Comparison of ENCODE assay signal across 17 cellular contexts in genomic region chr2:209305026-209305425, GRCh38.
DNase-seq lines count a peak whose midpoint lies in the region; ATAC-seq lines count a peak whose summit lies in the region.
"Had no signal": no experiment of that assay in that cellular context is flagged by ENCODE, and none has a peak within 500 bp of the region (broad histone marks: within the 10 kb centered on the region; RNA-seq: fewer than 3 reads in every experiment).

No MANE protein-coding gene starts in this region.

- DNase-seq in SK-N-MC (ENCODE audit: low read depth, low spot score) (peak; percentile 5), mucosa of gallbladder (ENCODE audit: low spot score) (no peak)
- DNase-seq: 8988T; AML-193; Caco-2; CD8-positive, alpha-beta memory T cell; DND-41; GF-D8; GM23248; IMR-90 had no signal

- H3K9me3 ChIP-seq in ES-I3 (ENCODE audit: control insufficient read depth, insufficient read depth, low read length) (no peaks in the 10 kb centered on the region), HUES6 (ENCODE audit: control insufficient read depth, insufficient read depth, low read depth, low read length) (no peaks in the 10 kb centered on the region), SK-N-MC (ENCODE audit: low read depth, low read length) (no peaks in the 10 kb centered on the region), iPS-20b (ENCODE audit: insufficient read depth, low read depth, low read length) (no peaks in the 10 kb centered on the region)
- H3K9me3 ChIP-seq: BLaER1, Caco-2, HAP-1 had no signal

- ATAC-seq in HG02938 (IDR thresholded peaks at IDR 0.05; ENCODE audit: unreplicated experiment) (no peak), GM18909 (IDR thresholded peaks at IDR 0.05; ENCODE audit: poor library complexity, unreplicated experiment) (no peak)

- peak overlapping the region; percentile 2; the same call in 1 of the 2 replicates for H3K9ac ChIP-seq in ES-I3 (ENCODE audit: low read depth, low read length)
- H3K9ac ChIP-seq in HUES6 (ENCODE audit: low read length): peak overlapping the region; percentile 46
- H3K9ac ChIP-seq in SK-N-MC (ENCODE audit: insufficient read length): no peak overlapping the region
- H3K9ac ChIP-seq in iPS-20b (ENCODE audit: low read depth, low read length): peak overlapping the region; percentile 36
- H3K9ac ChIP-seq: BLaER1, GM23248 had no signal

- H3K4me1 ChIP-seq in ES-I3 (ENCODE audit: insufficient read depth, low read length) (peaks cover 18% of the 10 kb centered on the region), HUES6 (ENCODE audit: control insufficient read depth, insufficient read depth, low read length) (peaks cover 26% of the 10 kb centered on the region), iPS-20b (ENCODE audit: insufficient read depth, low read length) (peaks cover 7% of the 10 kb centered on the region; the same call in 1 of the 2 replicates)
- H3K4me1 ChIP-seq: BLaER1, Caco-2, HAP-1 had no signal

- peaks cover 18% of the 10 kb centered on the region for H3K36me3 ChIP-seq in ES-I3 (ENCODE audit: insufficient read depth, low read length)
- H3K36me3 ChIP-seq in HUES6 (ENCODE audit: control insufficient read depth, insufficient read depth, low read length): peaks cover 52% of the 10 kb centered on the region
- H3K36me3 ChIP-seq in SK-N-MC (ENCODE audit: insufficient read depth, low read length): no peaks in the 10 kb centered on the region
- H3K36me3 ChIP-seq in iPS-20b (ENCODE audit: insufficient read depth, low read depth, low read length): peaks cover 48% of the 10 kb centered on the region
- H3K36me3 ChIP-seq: BLaER1, HAP-1 had no signal

- H3K27ac ChIP-seq in HUES6 (ENCODE audit: low read depth, low read length) (peak overlapping the region; percentile 89), SK-N-MC (no peak overlapping the region), iPS-20b (ENCODE audit: low read length) (peak overlapping the region; percentile 62)
- H3K27ac ChIP-seq: BLaER1, GM23248 had no signal

- peak overlapping the region; percentile 44 for H3K4me3 ChIP-seq in HUES6 (ENCODE audit: low read depth, low read length)
- H3K4me3 ChIP-seq in SK-N-MC: no peak overlapping the region
- peak overlapping the region; percentile 36; the same call in 1 of the 2 replicates for H3K4me3 ChIP-seq in iPS-20b (ENCODE audit: low read length)
- H3K4me3 ChIP-seq: BLaER1, GM23248, HAP-1 had no signal

- H3K27me3 ChIP-seq in HUES6 (ENCODE audit: control insufficient read depth, insufficient read depth, low read length): no peaks in the 10 kb centered on the region; the same call in 1 of the 2 replicates
- no peaks in the 10 kb centered on the region for H3K27me3 ChIP-seq in iPS-20b (ENCODE audit: insufficient read depth, low read length)
- H3K27me3 ChIP-seq: BLaER1 had no signal
